25 cellular contexts compared by ENCODE assay signal in genomic region chr3:128557531-128558280, GRCh38.
"Had no signal": no experiment of that assay in that cellular context is flagged by ENCODE, and none has a peak within 500 bp of the region (broad histone marks: within the 10 kb centered on the region; RNA-seq: fewer than 3 reads in every experiment).

No MANE protein-coding gene starts in this region.

- H3K36me3 ChIP-seq: colonic mucosa, esophagus squamous epithelium, heart right ventricle, left lung, prostate gland, right atrium auricular region, spleen, tibial artery, upper lobe of left lung, uterus had no signal

- FAIRE-seq: islet of Langerhans had no signal

- H3K79me2 ChIP-seq: parathyroid adenoma had no signal

- ATAC-seq: heart right ventricle; left cardiac atrium; left lung; natural killer cell; sciatic nerve; stimulated activated memory B cell treated with anti-CD40 and anti-IgM and Interleukin-4, amounts not matched to agents 10 μg/mL and 1 μg/mL and 100 μg/mL, for 72 hours; stimulated activated naive CD8-positive, alpha-beta T cell treated with anti-CD3 and anti-CD28 coated beads, Interleukin-15, Interleukin-2, amounts not matched to agents 100 U/mL and 50 U/mL, for 24 hours had no signal

- H3K9ac ChIP-seq: parathyroid adenoma had no signal

- H3K4me3 ChIP-seq: colonic mucosa, esophagus squamous epithelium, heart right ventricle, left lung, prostate gland, right atrium auricular region, skin epidermis, spleen, testis, tibial artery, upper lobe of left lung, uterus had no signal

- DNase-seq: colonic mucosa; effector CD8-positive, alpha-beta T cell; esophagus squamous epithelium; foreskin melanocyte; glutamatergic neuron; heart right ventricle; hippocampal formation; left cardiac atrium; left lung; natural killer cell; spleen; stimulated activated CD4-positive, alpha-beta T cell treated with anti-CD3 and anti-CD28 coated beads, Interleukin-4, amount 100 ng/mL, for 4 hours; stimulated activated naive CD8-positive, alpha-beta T cell treated with anti-CD3 and anti-CD28 coated beads, Interleukin-15, Interleukin-2, amounts not matched to agents 100 U/mL and 50 U/mL, for 24 hours; substantia nigra; testis; upper lobe of left lung; uterus had no signal

- H3K27me3 ChIP-seq: right atrium auricular region, testis, uterus had no signal

- H3K9me3 ChIP-seq: colonic mucosa, esophagus squamous epithelium, left lung, prostate gland, right atrium auricular region, testis, tibial artery, upper lobe of left lung, uterus had no signal

- H3K4me1 ChIP-seq: colonic mucosa, parathyroid adenoma, prostate gland, testis had no signal

- H3K27ac ChIP-seq: colonic mucosa, esophagus squamous epithelium, heart right ventricle, parathyroid adenoma, prostate gland, right atrium auricular region, skin epidermis, testis, tibial artery, uterus had no signal

- H2AFZ ChIP-seq: parathyroid adenoma had no signal
